In genomic region chr10:119341236-119342016, GRCh38 we compare ENCODE assay signal across 7 cellular contexts.
A peak's percentile ranks its signal among the peaks of the same experiment; 100 is the strongest.
DNase-seq lines count a peak whose midpoint lies in the region; ATAC-seq and TF ChIP-seq lines count a peak whose summit lies in the region.

No MANE protein-coding gene starts in this region.

- peak; percentile 72 for ATAC-seq in left ventricle myocardium superior

- intact Hi-C loops in left ventricle myocardium superior (cut with micrococcal nuclease) = no loop called here

- DNase-seq in NB4 (ENCODE audit: low read depth) (peak; percentile 62), left ventricle myocardium superior (peak; percentile 63), COLO829 (ENCODE audit: low spot score) (no peak), substantia nigra (lab: John Stamatoyannopoulos, UW) (no peak), NCI-H2029 treated with DMSO at 0.1 percent for 48 hours (lab: John Stamatoyannopoulos, UW) (no peak)
- DNase-seq in activated T-helper 1 cell treated with anti-CD3 and anti-CD28 coated beads, Interleukin-2, amount 50 U/mL, for 16 hours (ENCODE audit: low read depth in 1 of 2, low spot score in 1 of 2) = peak; percentile 19 to 20
- peak; percentile 24 to 53 for DNase-seq in stimulated activated CD4-positive, alpha-beta T cell treated with anti-CD3 and anti-CD28 coated beads, Interleukin-4, amount 100 ng/mL, for 4 hours

- H3K4me3 ChIP-seq in NB4 (ENCODE audit: low read depth, low read length) = no peak overlapping the region

- H3K27ac ChIP-seq in substantia nigra (ENCODE audit: low read depth, low read length, poor library complexity, severe bottlenecking) = no peak overlapping the region

- no peak for TF ChIP-seq CTCF in NB4 (IDR thresholded peaks at IDR 0.05; ENCODE audit: low read depth, low read length)

- TF ChIP-seq POLR2A in NB4 (IDR thresholded peaks at IDR 0.05; ENCODE audit: extremely low read depth, insufficient read length) = no peak

Comparison
In these comparisons a context has a peak if more than half of its experiments do, and no peak if none do; other contexts are left out.
1. DNase-seq: peak in NB4 (single experiment), activated T-helper 1 cell treated with anti-CD3 and anti-CD28 coated beads, Interleukin-2, amount 50 U/mL, for 16 hours (2 of 2), left ventricle myocardium superior (single experiment) and stimulated activated CD4-positive, alpha-beta T cell treated with anti-CD3 and anti-CD28 coated beads, Interleukin-4, amount 100 ng/mL, for 4 hours (2 of 2); none in COLO829 (single experiment), substantia nigra (0 of 49) and NCI-H2029 treated with DMSO at 0.1 percent for 48 hours (single experiment).